8 cellular contexts compared by ENCODE assay signal in the genomic region with DNA sequence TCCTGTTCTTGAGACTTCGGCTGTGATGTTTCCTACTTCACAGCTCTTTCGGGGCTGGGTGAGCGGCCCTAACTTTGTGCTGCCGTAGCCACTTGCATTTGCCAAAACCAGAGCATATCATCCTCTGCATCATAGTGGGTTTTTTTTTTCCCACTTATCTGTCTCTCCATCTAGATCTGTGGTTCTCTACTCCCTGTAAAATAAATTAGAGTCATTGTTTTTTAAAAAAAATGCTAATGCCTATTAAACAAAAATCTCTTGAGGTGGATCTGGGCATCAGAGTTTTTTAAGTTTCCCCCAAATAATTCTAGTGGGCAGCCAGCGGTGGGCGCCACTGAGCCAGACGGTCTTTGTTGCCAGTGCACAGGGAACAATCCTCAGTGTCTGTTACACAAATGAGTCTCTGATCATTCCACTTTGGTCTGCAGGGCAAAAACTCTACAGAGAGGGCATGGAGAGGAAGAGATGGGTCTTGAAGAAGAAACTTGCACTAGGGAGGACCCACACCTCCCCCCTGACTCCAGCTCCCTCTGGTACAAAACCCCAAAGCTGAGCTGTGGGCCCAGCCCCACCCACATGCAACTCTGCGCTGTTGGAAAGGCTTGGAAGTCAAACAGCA.
DNase-seq lines count a peak whose midpoint lies in the region; ATAC-seq and TF ChIP-seq lines count a peak whose summit lies in the region.

No MANE protein-coding gene starts in this region.

- no peak overlapping the region for H2AFZ ChIP-seq in KMS-11 (ENCODE audit: low read depth)

- peak overlapping the region; percentile 66 to 89 (median 80) for H3K4me3 Mint-ChIP-seq in CD4-positive, alpha-beta memory T cell
- H3K4me3 Mint-ChIP-seq in activated T-cell treated with anti-CD3 and anti-CD28 coated beads, Interleukin-2, amount 50 U/mL, for 4 hours, result peak overlapping the region; percentile 71

- H3K36me3 ChIP-seq in CD4-positive, alpha-beta memory T cell (ENCODE audit: insufficient read depth, low read length), result no peaks in the 10 kb centered on the region
- no peaks in the 10 kb centered on the region for H3K36me3 ChIP-seq in KMS-11 (ENCODE audit: insufficient read depth)
- H3K36me3 ChIP-seq in lower lobe of right lung, result no peaks in the 10 kb centered on the region

- no peaks in the 10 kb centered on the region for H4K20me1 ChIP-seq in KMS-11 (ENCODE audit: insufficient read depth)

- POLR2A ChIA-PET in CD4-positive, alpha-beta memory T cell (lab: Charles Lee; ENCODE audit: partially characterized antibody), result interaction anchor here (0.7 to 4.6 kb wide), 20 partner anchors 10 to 463 kb away, joined by 3 to 72 read pairs (median 6); a partner anchor contains a TSS

- no peaks in the 10 kb centered on the region for H3K9me3 ChIP-seq in CD4-positive, alpha-beta memory T cell (ENCODE audit: control insufficient read depth in 1 of 2, low read length in 2 of 2)
- H3K9me3 ChIP-seq in lower lobe of right lung, result no peaks in the 10 kb centered on the region

- TF ChIP-seq CTCF in KMS-11 (conservative IDR thresholded peaks at IDR 0.05; ENCODE audit: low read depth, low read length), result peak; percentile 69
- TF ChIP-seq CTCF in lower lobe of right lung (IDR thresholded peaks at IDR 0.05), result peak; percentile 34

- peaks cover 67 to 93% (median 85%) of the 10 kb centered on the region in 4 donors for H3K4me1 Mint-ChIP-seq in CD4-positive, alpha-beta memory T cell
- H3K4me1 Mint-ChIP-seq in activated T-cell treated with anti-CD3 and anti-CD28 coated beads, Interleukin-2, amount 50 U/mL, for 4 hours (ENCODE audit: low read depth), result peaks cover 79% of the 10 kb centered on the region

- peaks cover 3 to 4% of the 10 kb centered on the region in 2 donors for H3K36me3 Mint-ChIP-seq in CD4-positive, alpha-beta memory T cell
- H3K36me3 Mint-ChIP-seq in activated T-cell treated with anti-CD3 and anti-CD28 coated beads, Interleukin-2, amount 50 U/mL, for 4 hours (ENCODE audit: insufficient read depth), result peaks cover 4% of the 10 kb centered on the region

- peak overlapping the region in 1 of 2 donors; percentile 18 for H3K4me3 ChIP-seq in CD4-positive, alpha-beta memory T cell (ENCODE audit: low read length in 2 of 2)
- H3K4me3 ChIP-seq in KMS-11 (IDR thresholded peaks at IDR 0.05; ENCODE audit: insufficient read depth, low read depth, low read length) (no peak overlapping the region), lower lobe of right lung (no peak overlapping the region)

- intact Hi-C loops in CD4-positive, alpha-beta memory T cell (cut with micrococcal nuclease), result loop anchor here (1.0 to 10.0 kb wide), 9 partner anchors 25 to 1796 kb away; a partner anchor contains a TSS
- intact Hi-C loops in lower lobe of right lung (cut with DNase I), result no loop called here

- in situ Hi-C loops in G401 (cut with HindIII; ENCODE audit: low sequenced_read_pairs), result no loop called here

- no peak overlapping the region for H3K9ac ChIP-seq in KMS-11

- peak overlapping the region; percentile 75 for H3K27ac ChIP-seq in CD4-positive, alpha-beta memory T cell (ENCODE audit: low read depth, low read length)
- H3K27ac ChIP-seq in KMS-11, result no peak overlapping the region
- peak overlapping the region; percentile 10 for H3K27ac ChIP-seq in lower lobe of right lung

- H3K4me1 ChIP-seq in CD4-positive, alpha-beta memory T cell (ENCODE audit: insufficient read depth, low read length), result peaks cover 61% of the 10 kb centered on the region
- H3K4me1 ChIP-seq in KMS-11 (ENCODE audit: low read depth, poor library complexity, severe bottlenecking) (peaks cover 56% of the 10 kb centered on the region), lower lobe of right lung (peaks cover 12% of the 10 kb centered on the region)

- H3K27me3 Mint-ChIP-seq in CD4-positive, alpha-beta memory T cell, result no peaks in the 10 kb centered on the region
- H3K27me3 Mint-ChIP-seq in activated T-cell treated with anti-CD3 and anti-CD28 coated beads, Interleukin-2, amount 50 U/mL, for 4 hours (ENCODE audit: low read depth), result peaks cover 2% of the 10 kb centered on the region

- peak overlapping the region; percentile 88; the same call in 1 of the 2 replicates for H3K4me2 ChIP-seq in KMS-11

- no peaks in the 10 kb centered on the region for H3K27me3 ChIP-seq in CD4-positive, alpha-beta memory T cell (ENCODE audit: insufficient read depth, low read length)
- H3K27me3 ChIP-seq in KMS-11 (ENCODE audit: insufficient read depth, low read depth), result no peaks in the 10 kb centered on the region
- no peaks in the 10 kb centered on the region for H3K27me3 ChIP-seq in lower lobe of right lung (ENCODE audit: low read depth)

- CTCF ChIA-PET in CD4-positive, alpha-beta memory T cell (lab: Charles Lee; ENCODE audit: partially characterized antibody), result interaction anchor here (0.7 to 5.5 kb wide), 21 partner anchors 9 to 427 kb away, joined by 3 to 87 read pairs (median 5); no protein-coding TSS in a partner anchor

- no peak for ATAC-seq in activated T-cell treated with anti-CD3 and anti-CD28 coated beads, Interleukin-2, amount 50 U/mL, for 4 hours
- no peak for ATAC-seq in lower lobe of right lung

- peaks cover 0 to 4% (median 0%) of the 10 kb centered on the region in 8 donors for H3K9me3 Mint-ChIP-seq in CD4-positive, alpha-beta memory T cell
- peaks cover 16% of the 10 kb centered on the region for H3K9me3 Mint-ChIP-seq in activated T-cell treated with anti-CD3 and anti-CD28 coated beads, Interleukin-2, amount 50 U/mL, for 4 hours

- peak overlapping the region; percentile 95 to 99 (median 97) for H3K27ac Mint-ChIP-seq in CD4-positive, alpha-beta memory T cell

- no peaks in the 10 kb centered on the region for H3K79me2 ChIP-seq in KMS-11 (ENCODE audit: insufficient read depth, low read depth)

- DNase-seq in CD4-positive, alpha-beta memory T cell, result peak; percentile 55 to 74 (median 62)
- DNase-seq in activated T-cell treated with anti-CD3 and anti-CD28 coated beads, Interleukin-2, amount 50 U/mL, for 4 hours, result no peak
- DNase-seq in lower lobe of right lung (no peak), G401 (ENCODE audit: low spot score) (no peak), MV-4-11 (lab: John Stamatoyannopoulos, UW) (no peak), NCI-H1436 treated with DMSO at 0.1 percent for 48 hours (lab: John Stamatoyannopoulos, UW) (no peak), kidney glomerular epithelial cell (lab: John Stamatoyannopoulos, UW) (no peak)

Comparison
In these comparisons a context has a peak if more than half of its experiments do, and no peak if none do; other contexts are left out.
1. DNase-seq: peak in CD4-positive, alpha-beta memory T cell (5 of 5); none in activated T-cell treated with anti-CD3 and anti-CD28 coated beads, Interleukin-2, amount 50 U/mL, for 4 hours (single experiment), lower lobe of right lung (single experiment), G401 (single experiment), MV-4-11 (single experiment), NCI-H1436 treated with DMSO at 0.1 percent for 48 hours (single experiment) and kidney glomerular epithelial cell (single experiment).